Comparison of ENCODE assay signal across 6 cellular contexts in genomic region chr9:63899637-63900190, GRCh38.
DNase-seq lines count a peak whose midpoint lies in the region; FAIRE-seq and TF ChIP-seq lines count a peak whose summit lies in the region.
"Not testable (repeated sequence)": the region's sequence is repeated elsewhere in the genome, so short reads cannot be mapped to it uniquely, and the experiment has no call there.

No MANE protein-coding gene starts in this region.

- peaks cover 64% of the 10 kb centered on the region for H3K9me3 Mint-ChIP-seq in endodermal cell

- intact Hi-C loops in kidney (cut with DNase I), result not testable (repeated sequence)

- FAIRE-seq in kidney (lab: Jason Lieb, UNC), result not testable (repeated sequence)

- H3K27me3 ChIP-seq in H7 (ENCODE audit: control insufficient read depth, insufficient read depth, low read length); SJCRH30; endodermal cell (ENCODE audit: control insufficient read depth, insufficient read depth, low read length, poor library complexity, severe bottlenecking): not testable (repeated sequence)

- not testable (repeated sequence) for H3K9me3 ChIP-seq in SJCRH30 (replicated peaks); endodermal cell (ENCODE audit: control insufficient read depth, low read length); kidney (ENCODE audit: control insufficient read depth in 1 of 2, low read length in 2 of 2)

- not testable (repeated sequence) for H3K4me1 Mint-ChIP-seq in endodermal cell

- not testable (repeated sequence) for H3K9ac ChIP-seq in endodermal cell (ENCODE audit: extremely low read depth, low read length, poor library complexity, severe bottlenecking); kidney (ENCODE audit: low read length in 2 of 2)

- H3K36me3 ChIP-seq in H7 (replicated peaks; ENCODE audit: control insufficient read depth, insufficient read depth, low read length); SJCRH30; endodermal cell (ENCODE audit: control insufficient read depth, insufficient read depth, low read length); kidney (ENCODE audit: control insufficient read depth in 1 of 2, insufficient read depth in 2 of 2, low read length in 2 of 2): not testable (repeated sequence)

- DNase-seq in AG20443 (ENCODE audit: low spot score) (peak; percentile 3), H7 (peak; percentile 4), HEK293T (ENCODE audit: extremely low spot score) (peak; percentile 2), SJCRH30 (peak; percentile 5 to 8), endodermal cell (peak; percentile 48), kidney (peak; percentile 45)

- not testable (repeated sequence) for H3K4me3 Mint-ChIP-seq in endodermal cell

- TF ChIP-seq CTCF in endodermal cell (conservative IDR thresholded peaks at IDR 0.05); kidney (IDR thresholded peaks at IDR 0.05; ENCODE audit: borderline replicate concordance, extremely low read depth, insufficient read depth): not testable (repeated sequence)

- H3K27ac Mint-ChIP-seq in endodermal cell, result not testable (repeated sequence)

- H3K27ac ChIP-seq in SJCRH30; endodermal cell (ENCODE audit: low read depth, low read length); kidney (ENCODE audit: low read depth in 2 of 2, low read length in 2 of 2): not testable (repeated sequence)

- not testable (repeated sequence) for H3K27me3 Mint-ChIP-seq in endodermal cell (ENCODE audit: insufficient read depth)

- POLR2A ChIA-PET in HEK293T (lab: Yijun Ruan, JAX), result not testable (repeated sequence)

- WGBS in endodermal cell (ENCODE audit: insufficient coverage in 1 of 2, insufficient read length in 1 of 2), 2 experiments, result 81 to 82% methylated on average over 10 to 16 of the region's 16 CpGs

- CTCF ChIA-PET in HEK293T (lab: Yijun Ruan, JAX), result not testable (repeated sequence)

- H3K4me3 ChIP-seq in H7 (ENCODE audit: insufficient read depth, low read depth, low read length); SJCRH30; endodermal cell (ENCODE audit: low read length); kidney (ENCODE audit: low read length in 2 of 2): not testable (repeated sequence)

- not testable (repeated sequence) for H3K36me3 Mint-ChIP-seq in endodermal cell (ENCODE audit: low read depth)

- not testable (repeated sequence) for H3K4me1 ChIP-seq in SJCRH30; endodermal cell (ENCODE audit: control insufficient read depth, insufficient read depth, low read length); kidney (ENCODE audit: control insufficient read depth in 1 of 2, insufficient read depth in 1 of 2, low read depth in 1 of 2, low read length in 2 of 2)
